ENCODE assay signal across 1 cellular context in the genomic region with DNA sequence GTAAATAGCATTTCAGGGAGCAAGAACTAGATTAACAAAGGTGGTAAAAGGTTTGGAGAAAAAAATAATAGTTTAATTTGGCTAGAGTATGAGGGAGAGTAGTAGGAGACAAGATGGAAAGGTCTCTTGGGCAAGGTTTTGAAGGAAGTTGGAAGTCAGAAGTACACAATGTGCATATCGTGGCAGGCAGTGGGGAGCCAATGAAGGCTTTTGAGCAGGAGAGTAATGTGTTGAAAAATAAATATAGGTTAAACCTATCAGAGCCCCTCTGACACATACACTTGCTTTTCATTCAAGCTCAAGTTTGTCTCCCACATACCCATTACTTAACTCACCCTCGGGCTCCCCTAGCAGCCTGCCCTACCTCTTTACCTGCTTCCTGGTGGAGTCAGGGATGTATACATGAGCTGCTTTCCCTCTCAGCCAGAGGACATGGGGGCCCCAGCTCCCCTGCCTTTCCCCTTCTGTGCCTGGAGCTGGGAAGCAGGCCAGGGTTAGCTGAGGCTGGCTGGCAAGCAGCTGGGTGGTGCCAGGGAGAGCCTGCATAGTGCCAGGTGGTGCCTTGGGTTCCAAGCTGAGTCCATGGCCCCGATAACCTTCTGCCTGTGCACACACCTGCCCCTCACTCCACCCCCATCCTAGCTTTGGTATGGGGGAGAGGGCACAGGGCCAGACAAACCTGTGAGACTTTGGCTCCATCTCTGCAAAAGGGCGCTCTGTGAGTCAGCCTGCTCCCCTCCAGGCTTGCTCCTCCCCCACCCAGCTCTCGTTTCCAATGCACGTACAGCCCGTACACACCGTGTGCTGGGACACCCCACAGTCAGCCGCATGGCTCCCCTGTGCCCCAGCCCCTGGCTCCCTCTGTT.
TF ChIP-seq lines count a peak whose summit lies in the region.

A gene (plus strand): TSS at position 797 of the 866 bp plus-strand sequence. CDS start 32 bp downstream, at position 829.

TF ChIP-seq in HepG2, 621 proteins besides CTCF, POLR2A, EP300 and RAD21 (continued from another document):
- TF ChIP-seq, protein P1, sequence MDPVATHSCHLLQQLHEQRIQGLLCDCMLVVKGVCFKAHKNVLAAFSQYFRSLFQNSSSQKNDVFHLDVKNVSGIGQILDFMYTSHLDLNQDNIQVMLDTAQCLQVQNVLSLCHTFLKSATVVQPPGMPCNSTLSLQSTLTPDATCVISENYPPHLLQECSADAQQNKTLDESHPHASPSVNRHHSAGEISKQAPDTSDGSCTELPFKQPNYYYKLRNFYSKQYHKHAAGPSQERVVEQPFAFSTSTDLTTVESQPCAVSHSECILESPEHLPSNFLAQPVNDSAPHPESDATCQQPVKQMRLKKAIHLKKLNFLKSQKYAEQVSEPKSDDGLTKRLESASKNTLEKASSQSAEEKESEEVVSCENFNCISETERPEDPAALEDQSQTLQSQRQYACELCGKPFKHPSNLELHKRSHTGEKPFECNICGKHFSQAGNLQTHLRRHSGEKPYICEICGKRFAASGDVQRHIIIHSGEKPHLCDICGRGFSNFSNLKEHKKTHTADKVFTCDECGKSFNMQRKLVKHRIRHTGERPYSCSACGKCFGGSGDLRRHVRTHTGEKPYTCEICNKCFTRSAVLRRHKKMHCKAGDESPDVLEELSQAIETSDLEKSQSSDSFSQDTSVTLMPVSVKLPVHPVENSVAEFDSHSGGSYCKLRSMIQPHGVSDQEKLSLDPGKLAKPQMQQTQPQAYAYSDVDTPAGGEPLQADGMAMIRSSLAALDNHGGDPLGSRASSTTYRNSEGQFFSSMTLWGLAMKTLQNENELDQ (CRISPR knock-in tag; IDR thresholded peaks at IDR 0.05; ENCODE audit: borderline replicate concordance), result no peak
- TF ChIP-seq, protein P2, sequence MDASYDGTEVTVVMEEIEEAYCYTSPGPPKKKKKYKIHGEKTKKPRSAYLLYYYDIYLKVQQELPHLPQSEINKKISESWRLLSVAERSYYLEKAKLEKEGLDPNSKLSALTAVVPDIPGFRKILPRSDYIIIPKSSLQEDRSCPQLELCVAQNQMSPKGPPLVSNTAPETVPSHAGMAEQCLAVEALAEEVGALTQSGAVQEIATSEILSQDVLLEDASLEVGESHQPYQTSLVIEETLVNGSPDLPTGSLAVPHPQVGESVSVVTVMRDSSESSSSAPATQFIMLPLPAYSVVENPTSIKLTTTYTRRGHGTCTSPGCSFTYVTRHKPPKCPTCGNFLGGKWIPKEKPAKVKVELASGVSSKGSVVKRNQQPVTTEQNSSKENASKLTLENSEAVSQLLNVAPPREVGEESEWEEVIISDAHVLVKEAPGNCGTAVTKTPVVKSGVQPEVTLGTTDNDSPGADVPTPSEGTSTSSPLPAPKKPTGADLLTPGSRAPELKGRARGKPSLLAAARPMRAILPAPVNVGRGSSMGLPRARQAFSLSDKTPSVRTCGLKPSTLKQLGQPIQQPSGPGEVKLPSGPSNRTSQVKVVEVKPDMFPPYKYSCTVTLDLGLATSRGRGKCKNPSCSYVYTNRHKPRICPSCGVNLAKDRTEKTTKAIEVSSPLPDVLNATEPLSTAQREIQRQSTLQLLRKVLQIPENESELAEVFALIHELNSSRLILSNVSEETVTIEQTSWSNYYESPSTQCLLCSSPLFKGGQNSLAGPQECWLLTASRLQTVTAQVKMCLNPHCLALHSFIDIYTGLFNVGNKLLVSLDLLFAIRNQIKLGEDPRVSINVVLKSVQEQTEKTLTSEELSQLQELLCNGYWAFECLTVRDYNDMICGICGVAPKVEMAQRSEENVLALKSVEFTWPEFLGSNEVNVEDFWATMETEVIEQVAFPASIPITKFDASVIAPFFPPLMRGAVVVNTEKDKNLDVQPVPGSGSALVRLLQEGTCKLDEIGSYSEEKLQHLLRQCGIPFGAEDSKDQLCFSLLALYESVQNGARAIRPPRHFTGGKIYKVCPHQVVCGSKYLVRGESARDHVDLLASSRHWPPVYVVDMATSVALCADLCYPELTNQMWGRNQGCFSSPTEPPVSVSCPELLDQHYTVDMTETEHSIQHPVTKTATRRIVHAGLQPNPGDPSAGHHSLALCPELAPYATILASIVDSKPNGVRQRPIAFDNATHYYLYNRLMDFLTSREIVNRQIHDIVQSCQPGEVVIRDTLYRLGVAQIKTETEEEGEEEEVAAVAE (CRISPR knock-in tag; IDR thresholded peaks at IDR 0.05; ENCODE audit: borderline replicate concordance), result no peak
- TF ChIP-seq GTF2F1 (IDR thresholded peaks at IDR 0.05; ENCODE audit: low read length) (no peak), ZNF329 (CRISPR knock-in tag; IDR thresholded peaks at IDR 0.05; ENCODE audit: low read depth) (no peak), ZBTB20 (CRISPR knock-in tag; IDR thresholded peaks at IDR 0.05; ENCODE audit: borderline replicate concordance, low read depth) (0 out of 2 replicates have a peak, but pooled peaks have one; percentile 27), ZNF558 (CRISPR knock-in tag; IDR thresholded peaks at IDR 0.05; ENCODE audit: borderline replicate concordance) (0 out of 2 replicates have a peak, but pooled peaks have one; percentile 0), ZNF253 (CRISPR knock-in tag; IDR thresholded peaks at IDR 0.05; ENCODE audit: borderline replicate concordance) (no peak), ZSCAN29 (CRISPR knock-in tag; conservative IDR thresholded peaks at IDR 0.05) (0 out of 2 replicates have a peak, but pooled peaks have one; percentile 18), DMAP1 (CRISPR knock-in tag; IDR thresholded peaks at IDR 0.05) (0 out of 2 replicates have a peak, but pooled peaks have one; percentile 37), HNRNPL (IDR thresholded peaks at IDR 0.05; ENCODE audit: low read depth, low read length) (peak; percentile 89)
- TF ChIP-seq, protein P3, sequence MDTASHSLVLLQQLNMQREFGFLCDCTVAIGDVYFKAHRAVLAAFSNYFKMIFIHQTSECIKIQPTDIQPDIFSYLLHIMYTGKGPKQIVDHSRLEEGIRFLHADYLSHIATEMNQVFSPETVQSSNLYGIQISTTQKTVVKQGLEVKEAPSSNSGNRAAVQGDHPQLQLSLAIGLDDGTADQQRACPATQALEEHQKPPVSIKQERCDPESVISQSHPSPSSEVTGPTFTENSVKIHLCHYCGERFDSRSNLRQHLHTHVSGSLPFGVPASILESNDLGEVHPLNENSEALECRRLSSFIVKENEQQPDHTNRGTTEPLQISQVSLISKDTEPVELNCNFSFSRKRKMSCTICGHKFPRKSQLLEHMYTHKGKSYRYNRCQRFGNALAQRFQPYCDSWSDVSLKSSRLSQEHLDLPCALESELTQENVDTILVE (CRISPR knock-in tag; IDR thresholded peaks at IDR 0.05), result no peak
- TF ChIP-seq, protein P4, sequence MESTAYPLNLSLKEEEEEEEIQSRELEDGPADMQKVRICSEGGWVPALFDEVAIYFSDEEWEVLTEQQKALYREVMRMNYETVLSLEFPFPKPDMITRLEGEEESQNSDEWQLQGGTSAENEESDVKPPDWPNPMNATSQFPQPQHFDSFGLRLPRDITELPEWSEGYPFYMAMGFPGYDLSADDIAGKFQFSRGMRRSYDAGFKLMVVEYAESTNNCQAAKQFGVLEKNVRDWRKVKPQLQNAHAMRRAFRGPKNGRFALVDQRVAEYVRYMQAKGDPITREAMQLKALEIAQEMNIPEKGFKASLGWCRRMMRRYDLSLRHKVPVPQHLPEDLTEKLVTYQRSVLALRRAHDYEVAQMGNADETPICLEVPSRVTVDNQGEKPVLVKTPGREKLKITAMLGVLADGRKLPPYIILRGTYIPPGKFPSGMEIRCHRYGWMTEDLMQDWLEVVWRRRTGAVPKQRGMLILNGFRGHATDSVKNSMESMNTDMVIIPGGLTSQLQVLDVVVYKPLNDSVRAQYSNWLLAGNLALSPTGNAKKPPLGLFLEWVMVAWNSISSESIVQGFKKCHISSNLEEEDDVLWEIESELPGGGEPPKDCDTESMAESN (CRISPR knock-in tag; conservative IDR thresholded peaks at IDR 0.05), result no peak
- TF ChIP-seq, protein P5, sequence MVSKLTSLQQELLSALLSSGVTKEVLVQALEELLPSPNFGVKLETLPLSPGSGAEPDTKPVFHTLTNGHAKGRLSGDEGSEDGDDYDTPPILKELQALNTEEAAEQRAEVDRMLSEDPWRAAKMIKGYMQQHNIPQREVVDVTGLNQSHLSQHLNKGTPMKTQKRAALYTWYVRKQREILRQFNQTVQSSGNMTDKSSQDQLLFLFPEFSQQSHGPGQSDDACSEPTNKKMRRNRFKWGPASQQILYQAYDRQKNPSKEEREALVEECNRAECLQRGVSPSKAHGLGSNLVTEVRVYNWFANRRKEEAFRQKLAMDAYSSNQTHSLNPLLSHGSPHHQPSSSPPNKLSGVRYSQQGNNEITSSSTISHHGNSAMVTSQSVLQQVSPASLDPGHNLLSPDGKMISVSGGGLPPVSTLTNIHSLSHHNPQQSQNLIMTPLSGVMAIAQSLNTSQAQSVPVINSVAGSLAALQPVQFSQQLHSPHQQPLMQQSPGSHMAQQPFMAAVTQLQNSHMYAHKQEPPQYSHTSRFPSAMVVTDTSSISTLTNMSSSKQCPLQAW (CRISPR knock-in tag; IDR thresholded peaks at IDR 0.05), result 0 out of 2 replicates have a peak, but pooled peaks have one; percentile 18
- TF ChIP-seq, protein P6, sequence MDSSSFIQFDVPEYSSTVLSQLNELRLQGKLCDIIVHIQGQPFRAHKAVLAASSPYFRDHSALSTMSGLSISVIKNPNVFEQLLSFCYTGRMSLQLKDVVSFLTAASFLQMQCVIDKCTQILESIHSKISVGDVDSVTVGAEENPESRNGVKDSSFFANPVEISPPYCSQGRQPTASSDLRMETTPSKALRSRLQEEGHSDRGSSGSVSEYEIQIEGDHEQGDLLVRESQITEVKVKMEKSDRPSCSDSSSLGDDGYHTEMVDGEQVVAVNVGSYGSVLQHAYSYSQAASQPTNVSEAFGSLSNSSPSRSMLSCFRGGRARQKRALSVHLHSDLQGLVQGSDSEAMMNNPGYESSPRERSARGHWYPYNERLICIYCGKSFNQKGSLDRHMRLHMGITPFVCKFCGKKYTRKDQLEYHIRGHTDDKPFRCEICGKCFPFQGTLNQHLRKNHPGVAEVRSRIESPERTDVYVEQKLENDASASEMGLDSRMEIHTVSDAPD (CRISPR knock-in tag; IDR thresholded peaks at IDR 0.05), result no peak
- TF ChIP-seq, protein P7, sequence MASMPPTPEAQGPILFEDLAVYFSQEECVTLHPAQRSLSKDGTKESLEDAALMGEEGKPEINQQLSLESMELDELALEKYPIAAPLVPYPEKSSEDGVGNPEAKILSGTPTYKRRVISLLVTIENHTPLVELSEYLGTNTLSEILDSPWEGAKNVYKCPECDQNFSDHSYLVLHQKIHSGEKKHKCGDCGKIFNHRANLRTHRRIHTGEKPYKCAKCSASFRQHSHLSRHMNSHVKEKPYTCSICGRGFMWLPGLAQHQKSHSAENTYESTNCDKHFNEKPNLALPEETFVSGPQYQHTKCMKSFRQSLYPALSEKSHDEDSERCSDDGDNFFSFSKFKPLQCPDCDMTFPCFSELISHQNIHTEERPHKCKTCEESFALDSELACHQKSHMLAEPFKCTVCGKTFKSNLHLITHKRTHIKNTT (CRISPR knock-in tag; IDR thresholded peaks at IDR 0.05), result no peak
TF ChIP-seq in HepG2: peak in this region for 59.
